Comparison of ENCODE assay signal across 20 cellular contexts in the genomic region with DNA sequence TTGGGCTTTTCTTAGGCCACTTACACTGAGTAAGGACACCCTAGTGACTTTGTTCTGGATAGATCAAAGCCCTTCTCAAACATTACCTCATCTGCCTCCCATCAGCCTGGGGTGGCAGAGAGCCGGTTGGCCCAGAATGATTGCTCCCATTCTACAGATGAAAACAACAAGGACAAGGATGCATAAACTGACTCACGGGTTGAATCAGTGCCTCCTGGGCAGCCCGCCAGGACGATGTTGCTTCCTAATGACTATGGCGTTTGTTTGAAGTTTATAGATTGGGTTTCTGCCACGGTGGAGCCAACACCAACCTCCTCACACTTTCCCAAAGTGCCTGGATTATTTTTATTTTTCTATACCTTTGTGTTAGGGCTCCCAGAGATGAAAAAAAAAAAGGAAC.
"Had no signal": no experiment of that assay in that cellular context is flagged by ENCODE, and none has a peak within 500 bp of the region (broad histone marks: within the 10 kb centered on the region; RNA-seq: fewer than 3 reads in every experiment).

No MANE protein-coding gene starts in this region.

- H3K27ac ChIP-seq: colonic mucosa, gastrocnemius medialis, tibial nerve, VCaP had no signal

- H3K4me3 ChIP-seq: colonic mucosa, gastrocnemius medialis, lung, tibial nerve had no signal

- DNase-seq: activated CD4-positive, alpha-beta memory T cell treated with anti-CD3 and anti-CD28 coated beads, Interleukin-2, amount 10 ng/mL, durations not matched to agents 7 days and 5 days; activated CD4-positive, alpha-beta T cell treated with anti-CD3 and anti-CD28 coated beads for 1 hour; activated CD8-positive, alpha-beta memory T cell treated with anti-CD3 and anti-CD28 coated beads, Interleukin-2, amount 10 ng/mL, durations not matched to agents 7 days and 5 days; activated naive CD4-positive, alpha-beta T cell; anterior cingulate cortex; colonic mucosa; endodermal cell; gastrocnemius medialis; head of caudate nucleus; kidney; midbrain; occipital lobe; stimulated activated naive CD8-positive, alpha-beta T cell treated with anti-CD3 and anti-CD28 coated beads, Interleukin-15, Interleukin-2, amounts not matched to agents 100 U/mL and 50 U/mL, for 24 hours; substantia nigra had no signal

- H3K9me3 ChIP-seq: colonic mucosa, gastrocnemius medialis, tibial nerve had no signal

- H3K4me1 ChIP-seq: colonic mucosa had no signal

- H3K27me3 ChIP-seq: colonic mucosa, gastrocnemius medialis, tibial nerve had no signal

- ATAC-seq: activated CD8-positive, alpha-beta memory T cell treated with anti-CD3 and anti-CD28 coated beads, Interleukin-2, amount 10 ng/mL, durations not matched to agents 7 days and 5 days; activated T-helper 17 cell treated with anti-CD3 and anti-CD28 coated beads, Interleukin-2, amount 50 U/mL, for 72 hours; gastrocnemius medialis; left lobe of liver; stimulated activated naive CD8-positive, alpha-beta T cell treated with anti-CD3 and anti-CD28 coated beads, Interleukin-15, Interleukin-2, amounts not matched to agents 100 U/mL and 50 U/mL, for 24 hours had no signal

- H3K36me3 ChIP-seq: colonic mucosa, gastrocnemius medialis, tibial nerve had no signal

- FAIRE-seq: kidney, urothelium cell line had no signal
